Comparison of ENCODE assay signal across 8 cellular contexts in genomic region chr5:172764861-172765765, GRCh38.
DNase-seq lines count a peak whose midpoint lies in the region; ATAC-seq and TF ChIP-seq lines count a peak whose summit lies in the region.

No MANE protein-coding gene starts in this region.

- no peaks in the 10 kb centered on the region for H3K27me3 Mint-ChIP-seq in central memory CD8-positive, alpha-beta T cell

- H3K36me3 Mint-ChIP-seq in central memory CD8-positive, alpha-beta T cell (ENCODE audit: insufficient read depth): peaks cover 56% of the 10 kb centered on the region

- H3K4me3 ChIP-seq in AG10803 (ENCODE audit: low read length): peak overlapping the region; percentile 54

- DNase-seq in AG10803 (ENCODE audit: low read depth) (peak; percentile 99), NCI-H345 treated with DMSO at 0.1 percent for 48 hours (lab: John Stamatoyannopoulos, UW; ENCODE audit: unreplicated experiment) (peak; percentile 97), islet precursor cell (peak; percentile 95)
- peak; percentile 95 for DNase-seq in activated CD4-positive, CD25-positive, alpha-beta regulatory T cell treated with anti-CD3 and anti-CD28 coated beads, Interleukin-2, amount 50 U/mL, for 16 hours (ENCODE audit: low read depth, low spot score)
- peak; percentile 93 to 98 for DNase-seq in central memory CD8-positive, alpha-beta T cell (ENCODE audit: low spot score in 2 of 2)
- DNase-seq in stimulated activated CD4-positive, alpha-beta T cell treated with anti-CD3 and anti-CD28 coated beads, Interleukin-12 subunit alpha, Interleukin-12 subunit beta, amount 100 ng/mL, for 4 hours: peak; percentile 73

- H3K4me1 Mint-ChIP-seq in central memory CD8-positive, alpha-beta T cell: peaks cover 58% of the 10 kb centered on the region

- TF ChIP-seq CTCF in AG10803 (conservative IDR thresholded peaks at IDR 0.05; ENCODE audit: low read length): no peak

- no peaks in the 10 kb centered on the region for H3K9me3 Mint-ChIP-seq in central memory CD8-positive, alpha-beta T cell

- H3K27ac Mint-ChIP-seq in central memory CD8-positive, alpha-beta T cell (ENCODE audit: low read depth): peak overlapping the region; percentile 99

- peak overlapping the region; percentile 94 for H3K4me3 Mint-ChIP-seq in central memory CD8-positive, alpha-beta T cell

- ATAC-seq in GM19025 (IDR thresholded peaks at IDR 0.05; ENCODE audit: low read depth, unreplicated experiment) (peak; percentile 91), HG03342 (IDR thresholded peaks at IDR 0.05; ENCODE audit: unreplicated experiment) (peak; percentile 85)
- peak; percentile 72 for ATAC-seq in central memory CD8-positive, alpha-beta T cell (replicated peaks; ENCODE audit: extremely low read depth, poor library complexity, severe bottlenecking)

Comparison
In these comparisons a context has a peak if more than half of its experiments do, and no peak if none do; other contexts are left out.
1. Peak in every context shown above with its lines: DNase-seq, ATAC-seq and H3K4me3 ChIP-seq.